Comparison of ENCODE assay signal across 20 cellular contexts in genomic region chr2:25736899-25737515, GRCh38.
DNase-seq lines count a peak whose midpoint lies in the region; ATAC-seq, FAIRE-seq and TF ChIP-seq lines count a peak whose summit lies in the region.
"Had no signal": no experiment of that assay in that cellular context is flagged by ENCODE, and none has a peak within 500 bp of the region (broad histone marks: within the 10 kb centered on the region; RNA-seq: fewer than 3 reads in every experiment).

No MANE protein-coding gene starts in this region.

- H3K9me3 ChIP-seq in HepG2 (ENCODE audit: low read length) (no peaks in the 10 kb centered on the region), right lobe of liver (no peaks in the 10 kb centered on the region), pancreas (no peaks in the 10 kb centered on the region)
- H3K9me3 ChIP-seq: BLaER1 had no signal

- H3K4me1 ChIP-seq in HepG2 (ENCODE audit: insufficient read depth, low read length) (no peaks in the 10 kb centered on the region), right lobe of liver (peaks cover 0 to 17% (median 3%) of the 10 kb centered on the region in 4 donors), pancreas (peaks cover 37 to 53% (median 50%) of the 10 kb centered on the region in 3 donors)
- H3K4me1 ChIP-seq: BLaER1 had no signal

- peaks cover 17% of the 10 kb centered on the region for H3K36me3 Mint-ChIP-seq in activated naive CD8-positive, alpha-beta T cell treated with anti-CD3 and anti-CD28 coated beads, Interleukin-2, amount 50 U/mL, for 24 hours (ENCODE audit: low read depth)
- peaks cover 17 to 20% of the 10 kb centered on the region in 2 donors for H3K36me3 Mint-ChIP-seq in CD14-positive monocyte

- H3K9ac ChIP-seq in HepG2 (ENCODE audit: insufficient read depth, low read depth, low read length) = no peak overlapping the region
- H3K9ac ChIP-seq: BLaER1 had no signal

- intact Hi-C loops in HepG2 (cut with micrococcal nuclease; ENCODE audit: unreplicated experiment) (no loop called here), right lobe of liver (cut with DNase I) (no loop called here), pancreas (cut with DNase I) (no loop called here), CD14-positive monocyte (cut with micrococcal nuclease) (no loop called here)

- H3K27me3 ChIP-seq in HepG2 (ENCODE audit: control insufficient read depth in 1 of 2, insufficient read depth in 2 of 2, low read length in 2 of 2) (no peaks in the 10 kb centered on the region), right lobe of liver (no peaks in the 10 kb centered on the region), pancreas (no peaks in the 10 kb centered on the region)
- H3K27me3 ChIP-seq: BLaER1 had no signal

- H3K27ac ChIP-seq in HepG2 (ENCODE audit: extremely low read length, insufficient read depth, low read length) (no peak overlapping the region), right lobe of liver (no peak overlapping the region), pancreas (peak overlapping the region in 1 of 4 donors; percentile 46)
- H3K27ac ChIP-seq: BLaER1 had no signal

- H3K27ac Mint-ChIP-seq in activated naive CD8-positive, alpha-beta T cell treated with anti-CD3 and anti-CD28 coated beads, Interleukin-2, amount 50 U/mL, for 24 hours = peak overlapping the region; percentile 6
- no peak overlapping the region for H3K27ac Mint-ChIP-seq in CD14-positive monocyte
- H3K27ac Mint-ChIP-seq: HFFc6 had no signal

- no peak overlapping the region for H2AFZ ChIP-seq in HepG2 (ENCODE audit: low read length)

- H3K4me3 Mint-ChIP-seq in activated naive CD8-positive, alpha-beta T cell treated with anti-CD3 and anti-CD28 coated beads, Interleukin-2, amount 50 U/mL, for 24 hours = no peak overlapping the region
- no peak overlapping the region for H3K4me3 Mint-ChIP-seq in CD14-positive monocyte
- H3K4me3 Mint-ChIP-seq: CD8-positive, alpha-beta memory T cell; HFFc6 had no signal

- CTCF ChIA-PET in HepG2 (lab: Yijun Ruan, JAX; ENCODE audit: low intra/inter-chr PET ratio, low total read pairs) = no interaction called here

- peaks cover 10% of the 10 kb centered on the region for H3K4me1 Mint-ChIP-seq in activated naive CD8-positive, alpha-beta T cell treated with anti-CD3 and anti-CD28 coated beads, Interleukin-2, amount 50 U/mL, for 24 hours
- H3K4me1 Mint-ChIP-seq in CD14-positive monocyte = peaks cover 21% of the 10 kb centered on the region

- WGBS in HepG2 (ENCODE audit: low lambda C conversion rate) = 93% methylated on average over 6 of the region's 6 CpGs
- 78% methylated on average over 6 of the region's 6 CpGs for WGBS in right lobe of liver (ENCODE audit: insufficient coverage, low coverage, low lambda C conversion rate, missing lambda C conversion rate)
- 34 to 49% methylated on average over 6 of the region's 6 CpGs for WGBS in pancreas, 2 donors

- H3K27me3 Mint-ChIP-seq in activated naive CD8-positive, alpha-beta T cell treated with anti-CD3 and anti-CD28 coated beads, Interleukin-2, amount 50 U/mL, for 24 hours = no peaks in the 10 kb centered on the region
- peaks cover 0 to 3% (median 1%) of the 10 kb centered on the region in 3 donors for H3K27me3 Mint-ChIP-seq in CD14-positive monocyte (ENCODE audit: low read depth in 3 of 3)
- H3K27me3 Mint-ChIP-seq: CD8-positive, alpha-beta memory T cell had no signal

- ATAC-seq in HepG2 (no peak), right lobe of liver (no peak), pancreas (peak; percentile 62 to 83 (median 79)), HG02678 (IDR thresholded peaks at IDR 0.05; ENCODE audit: unreplicated experiment) (no peak)
- ATAC-seq in activated naive CD8-positive, alpha-beta T cell treated with anti-CD3 and anti-CD28 coated beads, Interleukin-2, amount 50 U/mL, for 24 hours = no peak
- ATAC-seq: GM12878, HCT116 had no signal

- H4K20me1 ChIP-seq in HepG2 (ENCODE audit: insufficient read depth, low read length) = no peaks in the 10 kb centered on the region
- H4K20me1 ChIP-seq: BLaER1 had no signal

- TF ChIP-seq EP300 in HepG2 (IDR thresholded peaks at IDR 0.05; ENCODE audit: low read depth in 2 of 2, low read length in 2 of 2) (no peak), HepG2 (CRISPR knock-in tag; IDR thresholded peaks at IDR 0.05; ENCODE audit: borderline replicate concordance) (no peak)

- no peak for DNase-seq in HepG2 (ENCODE audit: low spot score)
- no peak for DNase-seq in right lobe of liver
- DNase-seq in activated naive CD8-positive, alpha-beta T cell treated with anti-CD3 and anti-CD28 coated beads, Interleukin-2, amount 50 U/mL, for 24 hours = no peak
- DNase-seq in pancreas = peak in 1 of 6 donors; percentile 19
- no peak for DNase-seq in activated gamma-delta T cell treated with Interleukin-2 at 50 U/mL for 16 hours
- no peak for DNase-seq in CD14-positive monocyte (ENCODE audit: low spot score)
- DNase-seq: 8988T; CD8-positive, alpha-beta memory T cell; COR-L47; DMS 273 treated with DMSO at 0.1 percent for 48 hours; DMS53; DND-41; EL; GOT3; H7; HFFc6 had no signal

- H3K9me3 Mint-ChIP-seq in activated naive CD8-positive, alpha-beta T cell treated with anti-CD3 and anti-CD28 coated beads, Interleukin-2, amount 50 U/mL, for 24 hours = no peaks in the 10 kb centered on the region
- peaks cover 0 to 2% (median 0%) of the 10 kb centered on the region in 7 donors for H3K9me3 Mint-ChIP-seq in CD14-positive monocyte
- H3K9me3 Mint-ChIP-seq: CD8-positive, alpha-beta memory T cell; HFFc6 had no signal

- POLR2A ChIA-PET in HepG2 (lab: Yijun Ruan, JAX) = no interaction called here

- no peaks in the 10 kb centered on the region for H3K79me2 ChIP-seq in HepG2 (ENCODE audit: insufficient read depth, low read length)

- H3K36me3 ChIP-seq in HepG2 (replicated peaks in 1 of 2; ENCODE audit: control insufficient read depth in 1 of 2, insufficient read depth in 2 of 2, low read length in 2 of 2) = peaks cover 3 to 25% of the 10 kb centered on the region in 2 experiments; a peak in 4 of 5 replicates
- peaks cover 0 to 4% (median 0%) of the 10 kb centered on the region in 4 donors for H3K36me3 ChIP-seq in right lobe of liver
- H3K36me3 ChIP-seq in pancreas = no peaks in the 10 kb centered on the region

- TF ChIP-seq CTCF in HepG2 (CRISPR knock-in tag; IDR thresholded peaks at IDR 0.05) (no peak), right lobe of liver (IDR thresholded peaks at IDR 0.05) (no peak), pancreas (IDR thresholded peaks at IDR 0.05) (no peak), CD14-positive monocyte (IDR thresholded peaks at IDR 0.05) (no peak)

- BruUV-seq in HepG2 (replicated peaks; lab: Mats Ljungman, UMichigan) = no TSS peak

- no peak for FAIRE-seq in HepG2 (lab: Jason Lieb, UNC)
- no peak for FAIRE-seq in pancreas (lab: Jason Lieb, UNC)
- FAIRE-seq: GM12878 had no signal

- H3K4me3 ChIP-seq in HepG2 (replicated peaks in 1 of 3; ENCODE audit: insufficient read depth in 1 of 3, low read depth in 2 of 3, low read length in 3 of 3) (no peak overlapping the region), right lobe of liver (no peak overlapping the region), pancreas (no peak overlapping the region)
- H3K4me3 ChIP-seq: BLaER1, GM12878 had no signal

- TF ChIP-seq POLR2A in HepG2 (IDR thresholded peaks at IDR 0.05; ENCODE audit: insufficient read depth in 1 of 2, low read depth in 2 of 2, low read length in 2 of 2) (no peak), right lobe of liver (IDR thresholded peaks at IDR 0.05) (no peak)

- no peak overlapping the region for H3K4me2 ChIP-seq in HepG2 (ENCODE audit: low read depth, low read length)
- H3K4me2 ChIP-seq: BLaER1 had no signal

- TF ChIP-seq RAD21 in HepG2 (CRISPR knock-in tag; IDR thresholded peaks at IDR 0.05) = no peak

- in situ Hi-C loops in HepG2 (cut with HindIII; ENCODE audit: extremely low pct_ligation_motif_present, low pct_unique_long_range_greater_than_20kb) = no loop called here

TF ChIP-seq in HepG2, 621 proteins besides CTCF, POLR2A, EP300 and RAD21:
- TF ChIP-seq RBM22 (optimal IDR thresholded peaks at IDR 0.05; ENCODE audit: low read length) = peak; percentile 85
- TF ChIP-seq SP1 (IDR thresholded peaks at IDR 0.05) = no peak
- no peak for TF ChIP-seq SP1 (CRISPR knock-in tag; IDR thresholded peaks at IDR 0.05)
- no peak for TF ChIP-seq KLF16 (CRISPR knock-in tag; IDR thresholded peaks at IDR 0.05)
- TF ChIP-seq ZNF768 (CRISPR knock-in tag; IDR thresholded peaks at IDR 0.05) = no peak

Comparison
In these comparisons a context has a peak if more than half of its experiments do, and no peak if none do; other contexts are left out.
1. ATAC-seq: peak in pancreas (4 of 4); none in HepG2 (single experiment), right lobe of liver (0 of 4), activated naive CD8-positive, alpha-beta T cell treated with anti-CD3 and anti-CD28 coated beads, Interleukin-2, amount 50 U/mL, for 24 hours (single experiment) and HG02678 (single experiment).